Comparison of ENCODE assay signal across 8 cellular contexts in the genomic region with DNA sequence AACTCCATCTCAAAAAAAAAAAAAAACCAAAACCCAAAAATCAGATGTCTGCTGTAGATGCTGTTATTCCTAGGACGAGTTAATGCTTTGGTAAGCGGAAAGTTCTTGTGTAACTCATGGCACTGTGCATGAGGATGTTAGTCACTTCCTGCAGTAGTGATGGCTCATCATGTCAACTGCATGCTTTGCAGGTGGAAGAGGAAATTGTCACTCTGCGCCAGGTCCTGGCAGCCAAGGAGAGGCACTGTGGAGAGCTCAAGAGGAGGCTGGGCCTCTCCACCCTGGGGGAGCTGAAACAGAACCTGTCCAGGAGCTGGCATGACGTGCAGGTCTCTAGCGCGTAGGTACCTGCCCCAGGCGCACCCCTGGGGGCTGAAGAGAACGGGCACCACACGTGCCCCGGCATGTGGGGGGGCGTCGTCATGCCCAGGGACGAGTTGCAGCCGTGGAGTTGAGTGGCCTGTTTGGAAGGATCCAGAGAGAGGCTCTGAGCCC. TPM values are rescaled to one million over a fixed set of nuclear protein-coding genes. Genes with fewer than 3 reads are reported as not detected.
DNase-seq lines count a peak whose midpoint lies in the region; ATAC-seq, FAIRE-seq and TF ChIP-seq lines count a peak whose summit lies in the region.

No MANE protein-coding gene starts in this region.

- intact Hi-C loops in gastrocnemius medialis (cut with DNase I; ENCODE audit: low total_unique reads), result no loop called here

- no peak overlapping the region for H3K4me3 ChIP-seq in gastrocnemius medialis

- peak overlapping the region; percentile 45 to 61 (median 52) for H3K27ac ChIP-seq in gastrocnemius medialis

- ATAC-seq in T-helper 17 cell (peak; percentile 88), esophagus mucosa (peak; percentile 95), gastrocnemius medialis (peak in 1 of 2 donors; percentile 57), GM21825 (IDR thresholded peaks at IDR 0.05; ENCODE audit: unreplicated experiment) (no peak), GM21447 (IDR thresholded peaks at IDR 0.05; ENCODE audit: unreplicated experiment) (no peak)

- no peaks in the 10 kb centered on the region for H3K27me3 ChIP-seq in gastrocnemius medialis

- no peak overlapping the region for H3K4me3 Mint-ChIP-seq in T-helper 17 cell

- DNase-seq in GM04504 (ENCODE audit: low read depth) (peak; percentile 61), T-helper 17 cell (no peak), gastrocnemius medialis (peak in 1 of 2 donors; percentile 48), midbrain (lab: John Stamatoyannopoulos, UW) (no peak), D721Med (ENCODE audit: insufficient read length, low spot score) (no peak)

- peaks cover 10 to 12% of the 10 kb centered on the region in 2 donors for H3K4me1 ChIP-seq in gastrocnemius medialis

- H3K27ac Mint-ChIP-seq in T-helper 17 cell, result no peak overlapping the region

- peaks cover 0 to 78% of the 10 kb centered on the region in 2 donors for H3K36me3 ChIP-seq in gastrocnemius medialis

- TF ChIP-seq POLR2A in gastrocnemius medialis (IDR thresholded peaks at IDR 0.05), result no peak

- H3K36me3 Mint-ChIP-seq in T-helper 17 cell (ENCODE audit: low read depth), result no peaks in the 10 kb centered on the region

- TF ChIP-seq CTCF in gastrocnemius medialis (IDR thresholded peaks at IDR 0.05 in 4 of 5, conservative IDR thresholded peaks at IDR 0.05 in 1 of 5) (no peak), D721Med (IDR thresholded peaks at IDR 0.05; ENCODE audit: insufficient read depth, missing control alignments) (no peak)

- H3K4me1 Mint-ChIP-seq in T-helper 17 cell, result peaks cover 7% of the 10 kb centered on the region

- in situ Hi-C loops in gastrocnemius medialis (cut with MboI; ENCODE audit: low sequenced_read_pairs in 4 of 4), result no loop called here

- H3K27me3 Mint-ChIP-seq in T-helper 17 cell, result no peaks in the 10 kb centered on the region

- H3K9me3 ChIP-seq in T-helper 17 cell (ENCODE audit: control insufficient read depth, low read length, poor library complexity, severe bottlenecking), result no peaks in the 10 kb centered on the region
- H3K9me3 ChIP-seq in gastrocnemius medialis, result no peaks in the 10 kb centered on the region

- FAIRE-seq in D721Med (lab: Jason Lieb, UNC), result no peak

RNA-seq across cellular contexts. Expression of a gene that starts 8.5 kb away (rescaled TPM):
- total RNA-seq in T-helper 17 cell (10 to 100 TPM; 26.9 to 29.9 TPM), esophagus mucosa (90.6 TPM), gastrocnemius medialis (10 to 100 TPM; 57.7 to 92.4 (median 59.8) TPM)

RNA-seq across cellular contexts. Expression of a gene that starts 12.2 kb away (rescaled TPM):
- total RNA-seq in T-helper 17 cell, result not detected
- not detected for total RNA-seq in esophagus mucosa
- not detected for total RNA-seq in gastrocnemius medialis

RNA-seq across cellular contexts. Expression of a gene that starts 21.4 kb away (rescaled TPM):
- total RNA-seq in T-helper 17 cell, result 10 to 100 TPM; 35.7 to 39.0 TPM
- total RNA-seq in esophagus mucosa, result 64.8 TPM
- total RNA-seq in gastrocnemius medialis, result 10 to 100 TPM; 18.5 to 26.4 (median 22.5) TPM

RNA-seq across cellular contexts. Expression of a gene that starts 42.5 kb away (rescaled TPM):
- total RNA-seq in T-helper 17 cell (under 1 TPM; 0.21 to 0.72 TPM), esophagus mucosa (1.7 TPM), gastrocnemius medialis (1 to 10 TPM; 4.3 to 7.1 (median 5.6) TPM)

Comparison
In these comparisons a context has a peak if more than half of its experiments do, and no peak if none do; other contexts are left out.
1. ATAC-seq: peak in T-helper 17 cell (single experiment) and esophagus mucosa (single experiment); none in GM21825 (single experiment) and GM21447 (single experiment).